Comparison of ENCODE assay signal across 8 cellular contexts in genomic region chrX:136880452-136881013, GRCh38. TPM values are rescaled to one million over a fixed set of nuclear protein-coding genes. Genes with fewer than 3 reads are reported as not detected.
A peak's percentile ranks its signal among the peaks of the same experiment; 100 is the strongest.
DNase-seq lines count a peak whose midpoint lies in the region; ATAC-seq and TF ChIP-seq lines count a peak whose summit lies in the region.

RBMX (minus strand) TSS chrX:136880725; CDS start chrX:136879427, 1,298 bp downstream.

- H3K4me3 ChIP-seq in AG10803 (ENCODE audit: low read length) (peak within 1 kb of the TSS; percentile 89), kidney epithelial cell (ENCODE audit: low read depth, low read length) (peak within 1 kb of the TSS; percentile 71)

- ATAC-seq in GM19043 (IDR thresholded peaks at IDR 0.05; ENCODE audit: low read depth, unreplicated experiment) (peak; percentile 96), HG03378 (IDR thresholded peaks at IDR 0.05; ENCODE audit: unreplicated experiment) (peak; percentile 95)

- H3K36me3 ChIP-seq in kidney epithelial cell (ENCODE audit: control insufficient read depth, insufficient read depth, low read length) = no peaks in the 10 kb centered on the region

- H3K27me3 ChIP-seq in kidney epithelial cell (ENCODE audit: control insufficient read depth, insufficient read depth, low read length) = no peaks in the 10 kb centered on the region

- TF ChIP-seq CTCF in AG10803 (conservative IDR thresholded peaks at IDR 0.05; ENCODE audit: low read length) (no peak), kidney epithelial cell (IDR thresholded peaks at IDR 0.05; ENCODE audit: insufficient read depth, low read length, poor library complexity, severe bottlenecking) (no peak)

- peak; percentile 92 for DNase-seq in AG10803 (ENCODE audit: low read depth)
- DNase-seq in NCI-H460 (ENCODE audit: extremely low read depth, low read depth) = peak; percentile 92
- DNase-seq in activated CD4-positive, CD25-positive, alpha-beta regulatory T cell treated with anti-CD3 and anti-CD28 coated beads, Interleukin-2, amount 50 U/mL, for 72 hours = peak; percentile 81
- peak; percentile 92 for DNase-seq in cerebellum (ENCODE audit: low spot score)
- peak; percentile 47 for DNase-seq in kidney epithelial cell (ENCODE audit: low read depth)
- DNase-seq in stimulated activated CD4-positive, alpha-beta T cell treated with anti-CD3 and anti-CD28 coated beads, Interleukin-15, amount 100 ng/mL, for 48 hours (ENCODE audit: low read depth in 2 of 2) = peak; percentile 80 to 83

RNA-seq across cellular contexts. Expression of gene RBMX, which starts in this region (rescaled TPM):
- total RNA-seq in NCI-H460 (2014; rRNA removed; shearing (Covaris generic)) = 325 and 328 TPM in 2 replicates
- 550 and 639 TPM in 2 replicates for polyA plus RNA-seq in NCI-H460 (2014; cell fraction: nucleus; rRNA removed)
- total RNA-seq in cerebellum (289 TPM), kidney epithelial cell (262 and 338 TPM in 2 replicates)

Comparison
In these comparisons a context has a peak if more than half of its experiments do, and no peak if none do; other contexts are left out.
1. Peak in every context shown above with its lines: DNase-seq, ATAC-seq and H3K4me3 ChIP-seq.